Comparison of ENCODE assay signal across 8 cellular contexts in the genomic region with DNA sequence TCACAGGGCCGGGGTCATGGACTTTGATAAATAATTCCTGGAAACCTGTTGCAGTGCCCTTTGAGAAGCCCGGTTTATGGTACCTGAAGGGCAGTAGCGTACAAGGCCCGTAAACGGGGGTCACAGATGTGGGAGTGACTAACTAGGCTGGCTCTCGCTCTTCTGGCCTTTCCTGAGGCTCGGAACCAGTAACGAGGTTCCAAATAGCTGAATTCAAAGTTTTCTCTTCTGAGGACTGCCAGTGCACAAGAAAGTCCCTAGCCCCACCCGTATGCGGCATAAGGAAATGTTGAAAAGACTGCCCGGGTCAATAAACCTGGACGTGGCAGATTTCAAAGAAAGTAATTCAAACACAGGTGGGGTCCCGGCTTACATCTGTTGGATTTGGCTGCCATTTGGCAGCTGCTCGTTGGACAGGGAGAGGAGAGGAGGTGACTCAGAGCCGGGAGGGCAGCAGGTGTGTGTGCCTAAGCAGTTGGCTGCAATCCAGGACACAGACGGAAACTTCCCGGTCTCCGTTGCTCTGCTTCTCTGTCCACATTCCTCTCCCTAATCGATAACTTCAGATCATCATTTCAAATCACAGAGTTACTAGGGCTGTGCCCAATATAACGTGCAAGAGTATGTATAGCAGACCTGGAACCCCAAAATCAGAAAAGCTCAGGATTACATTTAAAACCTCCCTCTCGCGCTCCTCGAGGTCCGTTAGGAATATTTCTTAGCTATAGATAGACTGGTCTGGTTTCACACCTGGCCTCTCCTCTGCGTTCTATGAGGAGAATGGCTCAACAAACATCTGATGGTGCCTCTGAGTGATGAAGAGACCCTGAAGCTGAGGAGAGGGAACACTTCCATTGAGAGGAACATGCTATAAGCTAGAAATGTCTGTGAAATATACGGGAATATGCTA. TPM values are rescaled to one million over a fixed set of nuclear protein-coding genes. Genes with fewer than 3 reads are reported as not detected.
DNase-seq lines count a peak whose midpoint lies in the region; ATAC-seq, FAIRE-seq and TF ChIP-seq lines count a peak whose summit lies in the region.

No MANE protein-coding gene starts in this region.

- H3K4me3 ChIP-seq in K562, result peak overlapping the region; percentile 87
- peak overlapping the region; percentile 94 for H3K4me3 ChIP-seq in iPS-20b (ENCODE audit: low read length)
- H3K4me3 ChIP-seq in skeletal muscle tissue (ENCODE audit: low read length in 3 of 3), result peak overlapping the region; percentile 89 to 93 (median 91)

- POLR2A ChIA-PET in K562 (lab: Yijun Ruan, JAX), result interaction anchor here (0.5 to 1.0 kb wide), 4 partner anchors 9 to 24 kb away, joined by 3 to 4 read pairs (median 3); no protein-coding TSS in a partner anchor

- H3K36me3 ChIP-seq in K562 (ENCODE audit: control insufficient read depth, insufficient read depth, low read length) (no peaks in the 10 kb centered on the region; the same call in 2 of the 3 replicates), iPS-20b (ENCODE audit: insufficient read depth, low read depth, low read length) (no peaks in the 10 kb centered on the region), skeletal muscle tissue (ENCODE audit: control insufficient read depth in 3 of 3, insufficient read depth in 3 of 3, low read length in 3 of 3) (peaks cover 0 to 12% (median 12%) of the 10 kb centered on the region in 3 donors)

- BruUV-seq in K562 (replicated peaks; lab: Mats Ljungman, UMichigan), result TSS peak; percentile 79

- FAIRE-seq in K562 (lab: Jason Lieb, UNC), result no peak

- H3K27me3 ChIP-seq in K562 (ENCODE audit: control insufficient read depth in 2 of 2, insufficient read depth in 2 of 2, low read length in 2 of 2) (no peaks in the 10 kb centered on the region), iPS-20b (ENCODE audit: insufficient read depth, low read length) (peaks cover 16% of the 10 kb centered on the region; the same call in 1 of the 2 replicates), skeletal muscle tissue (ENCODE audit: control insufficient read depth in 3 of 3, insufficient read depth in 3 of 3, low read length in 3 of 3) (no peaks in the 10 kb centered on the region)

- H3K4me1 ChIP-seq in K562 (replicated peaks in 1 of 2; ENCODE audit: control insufficient read depth in 2 of 2, insufficient read depth in 2 of 2, low read length in 2 of 2) (peaks cover 9 to 10% of the 10 kb centered on the region in 2 experiments; a peak in 4 of 5 replicates), iPS-20b (ENCODE audit: insufficient read depth, low read length) (peaks cover 20% of the 10 kb centered on the region), skeletal muscle tissue (ENCODE audit: control insufficient read depth in 3 of 3, insufficient read depth in 3 of 3, low read length in 3 of 3) (peaks cover 10 to 21% (median 11%) of the 10 kb centered on the region in 3 donors)

- peak overlapping the region; percentile 97 for H3K4me2 ChIP-seq in K562 (ENCODE audit: insufficient read depth, low read length)

- no peak for TF ChIP-seq EP300 in K562 (IDR thresholded peaks at IDR 0.05; ENCODE audit: low read length)

- TF ChIP-seq CTCF in K562 (IDR thresholded peaks at IDR 0.05 in 2 of 3, conservative IDR thresholded peaks at IDR 0.05 in 1 of 3; ENCODE audit: insufficient read depth in 2 of 3, low read depth in 1 of 3, low read length in 3 of 3), result no peak

- H3K9ac ChIP-seq in K562 (ENCODE audit: insufficient read depth in 1 of 2, low read depth in 2 of 2, low read length in 2 of 2), result peak overlapping the region; percentile 84 to 92
- peak overlapping the region; percentile 83; the same call in 1 of the 2 replicates for H3K9ac ChIP-seq in iPS-20b (ENCODE audit: low read depth, low read length)
- peak overlapping the region; percentile 91 to 96 (median 96) for H3K9ac ChIP-seq in skeletal muscle tissue (ENCODE audit: low read depth in 1 of 3, low read length in 3 of 3)

- H3K27ac ChIP-seq in K562 (ENCODE audit: extremely low read depth, low read depth, low read length) (peak overlapping the region; percentile 85), iPS-20b (ENCODE audit: low read length) (peak overlapping the region; percentile 16), skeletal muscle tissue (ENCODE audit: low read depth, low read length) (peak overlapping the region; percentile 92)

- in situ Hi-C loops in K562 (cut with MboI), result no loop called here

- H3K9me1 ChIP-seq in K562 (ENCODE audit: control insufficient read depth, insufficient read depth, low read length), result peaks cover 2% of the 10 kb centered on the region

- TF ChIP-seq POLR2A in K562 (conservative IDR thresholded peaks at IDR 0.05), result no peak

- H4K20me1 ChIP-seq in K562 (replicated peaks; ENCODE audit: control insufficient read depth, insufficient read depth, low read length), result no peaks in the 10 kb centered on the region; the same call in 1 of the 2 replicates

- H2AFZ ChIP-seq in K562 (ENCODE audit: low read depth, low read length), result peak overlapping the region; percentile 99

- DNase-seq in DMS153 (lab: John Stamatoyannopoulos, UW) (peak; percentile 84), LoVo (ENCODE audit: low spot score) (peak; percentile 93), K562 (ENCODE audit: extremely low read depth in 1 of 4, low spot score in 3 of 4) (peak; percentile 68 to 81 (median 72)), mesenteric fat pad (ENCODE audit: low spot score) (no peak)

- WGBS in K562 (ENCODE audit: insufficient coverage, low coverage, missing lambda C conversion rate), result 16% methylated on average over 26 of the region's 26 CpGs

- H3K9me3 ChIP-seq in K562 (replicated peaks; ENCODE audit: control insufficient read depth, insufficient read depth, low read depth, low read length) (no peaks in the 10 kb centered on the region), iPS-20b (ENCODE audit: insufficient read depth, low read depth, low read length) (no peaks in the 10 kb centered on the region), skeletal muscle tissue (ENCODE audit: control insufficient read depth in 3 of 3, low read length in 3 of 3) (no peaks in the 10 kb centered on the region)

- peaks cover 5% of the 10 kb centered on the region; the same call in 1 of the 3 replicates for H3K79me2 ChIP-seq in K562 (ENCODE audit: control insufficient read depth, insufficient read depth, low read length)

- peak; percentile 18 for ATAC-seq in GM21576 (IDR thresholded peaks at IDR 0.05; ENCODE audit: unreplicated experiment)
- ATAC-seq in SK-N-SH treated with all-trans-retinoic acid at 6 μM for 48 hours, result peak; percentile 30
- peak; percentile 34 for ATAC-seq in K562

- intact Hi-C loops in K562 (cut with micrococcal nuclease), result no loop called here

- CTCF ChIA-PET in K562 (lab: Yijun Ruan, JAX; ENCODE audit: low intra/inter-chr PET ratio), result no interaction called here

- no peak for TF ChIP-seq RAD21 in K562 (CRISPR knock-in tag; conservative IDR thresholded peaks at IDR 0.05 in 1 of 2, IDR thresholded peaks at IDR 0.05 in 1 of 2)

TF ChIP-seq in SK-N-SH treated with all-trans-retinoic acid at 6 μM for 48 hours, 23 proteins besides CTCF, POLR2A, EP300 and RAD21 (continues in another document):
- TF ChIP-seq, protein P1, sequence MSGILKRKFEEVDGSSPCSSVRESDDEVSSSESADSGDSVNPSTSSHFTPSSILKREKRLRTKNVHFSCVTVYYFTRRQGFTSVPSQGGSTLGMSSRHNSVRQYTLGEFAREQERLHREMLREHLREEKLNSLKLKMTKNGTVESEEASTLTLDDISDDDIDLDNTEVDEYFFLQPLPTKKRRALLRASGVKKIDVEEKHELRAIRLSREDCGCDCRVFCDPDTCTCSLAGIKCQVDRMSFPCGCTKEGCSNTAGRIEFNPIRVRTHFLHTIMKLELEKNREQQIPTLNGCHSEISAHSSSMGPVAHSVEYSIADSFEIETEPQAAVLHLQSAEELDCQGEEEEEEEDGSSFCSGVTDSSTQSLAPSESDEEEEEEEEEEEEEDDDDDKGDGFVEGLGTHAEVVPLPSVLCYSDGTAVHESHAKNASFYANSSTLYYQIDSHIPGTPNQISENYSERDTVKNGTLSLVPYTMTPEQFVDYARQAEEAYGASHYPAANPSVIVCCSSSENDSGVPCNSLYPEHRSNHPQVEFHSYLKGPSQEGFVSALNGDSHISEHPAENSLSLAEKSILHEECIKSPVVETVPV (CRISPR knock-in tag; IDR thresholded peaks at IDR 0.05), result no peak
- no peak for TF ChIP-seq ZNF8 (CRISPR knock-in tag; IDR thresholded peaks at IDR 0.05)

TF ChIP-seq in K562, 482 proteins besides CTCF, POLR2A, EP300 and RAD21 (continues in another document):
- TF ChIP-seq NFRKB (IDR thresholded peaks at IDR 0.05; ENCODE audit: low read depth) (peak; percentile 61; the same call in 1 of the 2 replicates), ZFPM2 (CRISPR knock-in tag; IDR thresholded peaks at IDR 0.05) (no peak), ZEB2 (IDR thresholded peaks at IDR 0.05) (peak; percentile 33; the same call in 1 of the 2 replicates), KLF10 (CRISPR knock-in tag; IDR thresholded peaks at IDR 0.05) (no peak), SPI1 (IDR thresholded peaks at IDR 0.05; ENCODE audit: borderline replicate concordance, low read depth, low read length) (no peak), DNMT1 (IDR thresholded peaks at IDR 0.05) (0 out of 2 replicates have a peak, but pooled peaks have one; percentile 31), ZFX (CRISPR knock-in tag; IDR thresholded peaks at IDR 0.05) (peak; percentile 81), SNRNP70 (optimal IDR thresholded peaks at IDR 0.05; ENCODE audit: low read depth, low read length) (no peak), RB1 (IDR thresholded peaks at IDR 0.05; ENCODE audit: low read depth) (no peak)

RNA-seq across cellular contexts. Expression of a gene that starts 0.8 kb away (rescaled TPM):
- total RNA-seq in K562 (2011; cell fraction: chromatin; rRNA removed; ENCODE audit: low replicate concordance), result 23.2 and 32.8 TPM in 2 replicates
- 10.0 and 15.4 TPM in 2 replicates for total RNA-seq in K562 (2011; cell fraction: nucleolus; rRNA removed)
- total RNA-seq in K562 (2011; cell fraction: nucleoplasm; rRNA removed), result 20.7 and 25.2 TPM in 2 replicates
- total RNA-seq in K562 (2014; rRNA removed), result 10.1 and 13.4 TPM in 2 replicates
- 12.4 and 14.3 TPM in 2 replicates for total RNA-seq in K562 (2014; rRNA removed; fragmentation: Illumina TruSeq; extraction: Trizol)
- total RNA-seq in K562 (2015; rRNA removed; fragmentation: Illumina TruSeq; extraction: Trizol), result 11.6 and 14.3 TPM in 2 replicates
- 19.3 and 19.9 TPM in 2 replicates for total RNA-seq in K562 (2021)
- polyA plus RNA-seq in K562 (2011; rRNA removed), result 8.6 and 13.5 TPM in 2 replicates
- polyA plus RNA-seq in K562 (2011; cell fraction: cytosol; rRNA removed), result 8.5 and 9.4 TPM in 2 replicates
- polyA plus RNA-seq in K562 (2011; cell fraction: nucleus; rRNA removed), result 5.7 and 6.0 TPM in 2 replicates
- polyA plus RNA-seq in K562 (2012), result 15.9 and 17.4 TPM in 2 replicates
- 25.3 and 31.8 TPM in 2 replicates for polyA plus RNA-seq in K562 (2014; fragmentation: Illumina TruSeq; extraction: Trizol)
- polyA plus RNA-seq in K562 (2014; fragmentation: Nextera tagmentation; extraction: Ambion mirVana), result under 1 TPM; 0.48 to 0.69 TPM
- 18.3 and 23.7 TPM in 2 replicates for polyA plus RNA-seq in K562 (2014; rRNA removed)
- polyA minus RNA-seq in K562 (2011; rRNA and poly(A)+ RNA removed), result 10.6 and 14.1 TPM in 2 replicates
- 5.7 and 9.4 TPM in 2 replicates for polyA minus RNA-seq in K562 (2011; cell fraction: cytosol; rRNA and poly(A)+ RNA removed)
- 10.6 and 14.6 TPM in 2 replicates for polyA minus RNA-seq in K562 (2011; cell fraction: nucleus; rRNA and poly(A)+ RNA removed)
- total RNA-seq in skeletal muscle tissue, result 7.8 TPM
- 10.3 TPM for total RNA-seq in mesenteric fat pad

Comparison
In these comparisons a context has a peak if more than half of its experiments do, and no peak if none do; other contexts are left out.
1. H3K27ac ChIP-seq: peak in every context shown above with its lines; median percentile 92 in skeletal muscle tissue; 85 in K562; 16 in iPS-20b.